ENCODE assay signal across 18 cellular contexts in the genomic region with DNA sequence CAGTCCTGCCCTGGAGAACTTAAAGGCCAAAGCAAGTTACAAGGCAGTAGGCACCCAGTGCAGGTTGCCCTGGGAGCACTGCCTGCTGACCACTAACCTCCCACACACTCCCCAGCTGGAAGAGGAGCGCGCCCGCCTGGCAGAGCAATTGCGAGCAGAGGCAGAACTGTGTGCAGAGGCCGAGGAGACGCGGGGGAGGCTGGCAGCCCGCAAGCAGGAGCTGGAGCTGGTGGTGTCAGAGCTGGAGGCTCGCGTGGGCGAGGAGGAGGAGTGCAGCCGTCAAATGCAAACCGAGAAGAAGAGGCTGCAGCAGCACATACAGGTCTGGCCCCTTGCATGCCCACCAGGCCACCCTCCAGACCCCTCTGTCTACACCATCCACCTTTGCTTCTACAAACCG.
"Had no signal": no experiment of that assay in that cellular context is flagged by ENCODE, and none has a peak within 500 bp of the region (broad histone marks: within the 10 kb centered on the region; RNA-seq: fewer than 3 reads in every experiment).

No MANE protein-coding gene starts in this region.

- H3K27ac ChIP-seq: cardiac muscle cell, foreskin keratinocyte, right lobe of liver, stomach, upper lobe of right lung, WERI-Rb-1 had no signal

- H3K9me3 ChIP-seq: right lobe of liver, stomach, upper lobe of right lung had no signal

- H3K4me1 ChIP-seq: foreskin keratinocyte, stomach, upper lobe of right lung had no signal

- H3K36me3 Mint-ChIP-seq: activated naive CD8-positive, alpha-beta T cell; stimulated activated effector memory CD8-positive, alpha-beta T cell treated with anti-CD3 and anti-CD28 coated beads, Interleukin-12 subunit alpha, Interleukin-12 subunit beta, amount 100 ng/mL, for 72 hours had no signal

- H3K9me3 Mint-ChIP-seq: stimulated activated effector memory CD8-positive, alpha-beta T cell treated with anti-CD3 and anti-CD28 coated beads, Interleukin-12 subunit alpha, Interleukin-12 subunit beta, amount 100 ng/mL, for 72 hours had no signal

- H3K27me3 ChIP-seq: cardiac muscle cell, foreskin keratinocyte, right lobe of liver, upper lobe of right lung had no signal

- H3K4me3 Mint-ChIP-seq: activated naive CD8-positive, alpha-beta T cell; effector memory CD8-positive, alpha-beta T cell; stimulated activated effector memory CD8-positive, alpha-beta T cell treated with anti-CD3 and anti-CD28 coated beads, Interleukin-12 subunit alpha, Interleukin-12 subunit beta, amount 100 ng/mL, for 72 hours had no signal

- H3K4me2 ChIP-seq: smooth muscle cell had no signal

- H3K4me1 Mint-ChIP-seq: stimulated activated effector memory CD8-positive, alpha-beta T cell treated with anti-CD3 and anti-CD28 coated beads, Interleukin-12 subunit alpha, Interleukin-12 subunit beta, amount 100 ng/mL, for 72 hours had no signal

- H3K27ac Mint-ChIP-seq: activated naive CD8-positive, alpha-beta T cell; effector memory CD8-positive, alpha-beta T cell; stimulated activated effector memory CD8-positive, alpha-beta T cell treated with anti-CD3 and anti-CD28 coated beads, Interleukin-12 subunit alpha, Interleukin-12 subunit beta, amount 100 ng/mL, for 72 hours had no signal

- DNase-seq: activated CD4-positive, alpha-beta T cell treated with anti-CD3 and anti-CD28 coated beads, Interleukin-2, amount 50 U/mL, for 48 hours; activated T-cell treated with anti-CD3 and anti-CD28 coated beads for 4 hours; effector memory CD8-positive, alpha-beta T cell; foreskin keratinocyte; glutamatergic neuron; islet precursor cell; left ventricle myocardium superior; right lobe of liver; stimulated activated CD4-positive, alpha-beta T cell treated with anti-CD3 and anti-CD28 coated beads, Interleukin-4, amount 100 ng/mL, for 24 hours; stomach; SW 1271; T-helper 2 cell; upper lobe of right lung; WERI-Rb-1 had no signal

- H3K36me3 ChIP-seq: cardiac muscle cell, WERI-Rb-1 had no signal

- H3K4me3 ChIP-seq: cardiac muscle cell, right lobe of liver, smooth muscle cell, stomach, upper lobe of right lung had no signal
